ENCODE assay signal across 8 cellular contexts in the genomic region with DNA sequence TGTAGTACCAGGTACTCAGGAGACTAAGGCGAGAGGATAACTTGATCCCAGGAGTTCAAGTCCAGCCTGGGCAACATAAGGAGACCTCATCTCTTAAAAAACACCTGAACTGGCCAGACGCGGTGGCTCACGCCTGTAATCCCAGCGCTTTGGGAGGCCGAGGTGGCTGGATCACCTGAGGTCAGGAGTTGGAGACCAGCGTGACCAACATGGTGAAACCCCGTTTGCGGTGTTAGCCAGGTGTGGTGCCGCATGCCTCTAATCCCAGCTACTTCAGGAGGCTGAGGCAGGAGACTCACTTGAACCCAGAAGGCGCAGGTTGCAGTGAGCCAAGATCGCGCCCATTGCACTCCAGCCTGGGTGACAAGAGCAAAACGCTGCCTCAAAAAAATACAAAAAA. TPM values are rescaled to one million over a fixed set of nuclear protein-coding genes. Genes with fewer than 3 reads are reported as not detected.
DNase-seq lines count a peak whose midpoint lies in the region; ATAC-seq and TF ChIP-seq lines count a peak whose summit lies in the region.
"Not testable (repeated sequence)": the region's sequence is repeated elsewhere in the genome, so short reads cannot be mapped to it uniquely, and the experiment has no call there.

No MANE protein-coding gene starts in this region.

- peak overlapping the region in 1 of 3 donors; percentile 26 for H3K27ac Mint-ChIP-seq in CD4-positive, CD25-positive, alpha-beta regulatory T cell
- H3K27ac Mint-ChIP-seq in HFFc6 (peak overlapping the region; percentile 99; the same call in 1 of the 2 replicates), T-helper 17 cell (peak overlapping the region; percentile 29), natural killer cell (peak overlapping the region; percentile 44 to 100), type B pancreatic cell (peak overlapping the region; percentile 42)
- peak overlapping the region; percentile 61 for H3K27ac Mint-ChIP-seq in activated naive CD8-positive, alpha-beta T cell

- not testable (repeated sequence) for TF ChIP-seq CTCF in HFFc6 (IDR thresholded peaks at IDR 0.05); cardiac muscle cell (IDR thresholded peaks at IDR 0.05; ENCODE audit: low read depth, low read length); natural killer cell (IDR thresholded peaks at IDR 0.05); psoas muscle (IDR thresholded peaks at IDR 0.05); type B pancreatic cell (conservative IDR thresholded peaks at IDR 0.05)

- not testable (repeated sequence) for H3K27ac ChIP-seq in CD4-positive, CD25-positive, alpha-beta regulatory T cell (ENCODE audit: insufficient read depth, low read length, poor library complexity, severe bottlenecking)
- H3K27ac ChIP-seq in cardiac muscle cell, result peak overlapping the region; percentile 90
- peak overlapping the region; percentile 93 for H3K27ac ChIP-seq in psoas muscle

- not testable (repeated sequence) for ATAC-seq in CD4-positive, CD25-positive, alpha-beta regulatory T cell (ENCODE audit: low read depth in 2 of 2); T-helper 17 cell; natural killer cell; psoas muscle

- H3K9me3 ChIP-seq in CD4-positive, CD25-positive, alpha-beta regulatory T cell (ENCODE audit: control insufficient read depth in 2 of 2, low read length in 2 of 2); T-helper 17 cell (ENCODE audit: control insufficient read depth, low read length, poor library complexity, severe bottlenecking); cardiac muscle cell (ENCODE audit: low read depth); psoas muscle: not testable (repeated sequence)

- H3K4me1 Mint-ChIP-seq in CD4-positive, CD25-positive, alpha-beta regulatory T cell, result peaks cover 15 to 45% (median 22%) of the 10 kb centered on the region in 4 donors
- H3K4me1 Mint-ChIP-seq in HFFc6 (ENCODE audit: low read depth) (peaks cover 37% of the 10 kb centered on the region), T-helper 17 cell (peaks cover 18% of the 10 kb centered on the region), natural killer cell (peaks cover 21% of the 10 kb centered on the region in 2 donors), type B pancreatic cell (ENCODE audit: unreplicated experiment) (peaks cover 11% of the 10 kb centered on the region)
- H3K4me1 Mint-ChIP-seq in activated naive CD8-positive, alpha-beta T cell (ENCODE audit: low read depth), result peaks cover 22% of the 10 kb centered on the region

- 93 to 95% (median 94%) methylated on average over 14 of the region's 14 CpGs for WGBS in psoas muscle, 3 donors

- intact Hi-C loops in natural killer cell (cut with micrococcal nuclease); psoas muscle (cut with DNase I): not testable (repeated sequence)

- H3K4me1 ChIP-seq in CD4-positive, CD25-positive, alpha-beta regulatory T cell (ENCODE audit: control insufficient read depth, insufficient read depth, low read length, poor library complexity, severe bottlenecking), result peaks cover 24% of the 10 kb centered on the region
- H3K4me1 ChIP-seq in cardiac muscle cell (ENCODE audit: low read depth); psoas muscle: not testable (repeated sequence)

- H3K4me3 ChIP-seq in CD4-positive, CD25-positive, alpha-beta regulatory T cell (ENCODE audit: low read depth, low read length); cardiac muscle cell; psoas muscle: not testable (repeated sequence)

- H3K36me3 Mint-ChIP-seq in CD4-positive, CD25-positive, alpha-beta regulatory T cell; T-helper 17 cell (ENCODE audit: low read depth); activated naive CD8-positive, alpha-beta T cell; natural killer cell; type B pancreatic cell: not testable (repeated sequence)
- peaks cover 10% of the 10 kb centered on the region; the same call in 1 of the 2 replicates for H3K36me3 Mint-ChIP-seq in HFFc6 (ENCODE audit: low read depth)

- H3K27me3 ChIP-seq in CD4-positive, CD25-positive, alpha-beta regulatory T cell (ENCODE audit: control insufficient read depth, insufficient read depth, low read length); cardiac muscle cell; psoas muscle (ENCODE audit: insufficient read depth in 3 of 3, low read length in 2 of 3): not testable (repeated sequence)

- peaks cover 23% of the 10 kb centered on the region for H3K27me3 Mint-ChIP-seq in CD4-positive, CD25-positive, alpha-beta regulatory T cell
- not testable (repeated sequence) for H3K27me3 Mint-ChIP-seq in HFFc6 (ENCODE audit: insufficient read depth); T-helper 17 cell; activated naive CD8-positive, alpha-beta T cell; natural killer cell (ENCODE audit: low read depth in 2 of 2); type B pancreatic cell

- peak overlapping the region in 3 of 4 donors; percentile 19 to 89 (median 80) for H3K4me3 Mint-ChIP-seq in CD4-positive, CD25-positive, alpha-beta regulatory T cell
- H3K4me3 Mint-ChIP-seq in HFFc6; T-helper 17 cell; activated naive CD8-positive, alpha-beta T cell; natural killer cell: not testable (repeated sequence)
- peak overlapping the region; percentile 77 for H3K4me3 Mint-ChIP-seq in type B pancreatic cell

- not testable (repeated sequence) for H3K36me3 ChIP-seq in CD4-positive, CD25-positive, alpha-beta regulatory T cell (ENCODE audit: control insufficient read depth, insufficient read depth, low read length); cardiac muscle cell; psoas muscle (ENCODE audit: insufficient read depth in 1 of 2, low read depth in 1 of 2)

- not testable (repeated sequence) for H3K9me3 Mint-ChIP-seq in CD4-positive, CD25-positive, alpha-beta regulatory T cell; HFFc6; activated naive CD8-positive, alpha-beta T cell (ENCODE audit: low read depth); natural killer cell; type B pancreatic cell

- not testable (repeated sequence) for DNase-seq in CD4-positive, CD25-positive, alpha-beta regulatory T cell; HFFc6; T-helper 17 cell; cardiac muscle cell (ENCODE audit: low read depth in 1 of 2, low spot score in 1 of 2); natural killer cell; psoas muscle; type B pancreatic cell (ENCODE audit: extremely low spot score, unreplicated experiment)

RNA-seq across cellular contexts. Expression of a gene that starts 13.4 kb away (rescaled TPM):
- 1,080 TPM for total RNA-seq in CD4-positive, CD25-positive, alpha-beta regulatory T cell
- 10 to 100 TPM; 48.7 to 71.3 (median 57.9) TPM for polyA plus RNA-seq in CD4-positive, CD25-positive, alpha-beta regulatory T cell
- 10 to 100 TPM; 47.4 to 74.3 (median 65.1) TPM for total RNA-seq in HFFc6 (2021; fragmentation: NEBNext Ultra II Directional; extraction: Animal tissue kit (Norgen Biotek cat#: 25700))
- total RNA-seq in T-helper 17 cell (1,000 to 10,000 TPM; 1,190 to 1,257 TPM), cardiac muscle cell (142 and 223 TPM in 2 replicates), natural killer cell (1,000 to 10,000 TPM; 1,104 to 1,331 (median 1,220) TPM), psoas muscle (10 to 100 TPM; 21.8 to 55.5 (median 42.9) TPM), type B pancreatic cell (ENCODE audit: low replicate concordance) (145 and 233 TPM in 2 replicates)
- polyA plus RNA-seq in cardiac muscle cell (87.6 and 101 TPM in 2 replicates), psoas muscle (10 to 100 TPM; 27.4 to 34.5 (median 29.2) TPM)
